19 cellular contexts compared by ENCODE assay signal in genomic region chr12:124238886-124239285, GRCh38. TPM values are rescaled to one million over a fixed set of nuclear protein-coding genes. Genes with fewer than 3 reads are reported as not detected.
DNase-seq lines count a peak whose midpoint lies in the region; ATAC-seq, FAIRE-seq and TF ChIP-seq lines count a peak whose summit lies in the region.
"Had no signal": no experiment of that assay in that cellular context is flagged by ENCODE, and none has a peak within 500 bp of the region (broad histone marks: within the 10 kb centered on the region; RNA-seq: fewer than 3 reads in every experiment).

No MANE protein-coding gene starts in this region.

- peaks cover 0 to under 1% of the 10 kb centered on the region in 2 donors for H3K9me3 ChIP-seq in duodenal mucosa (ENCODE audit: control insufficient read depth in 1 of 2, low read length in 2 of 2)
- no peaks in the 10 kb centered on the region for H3K9me3 ChIP-seq in mucosa of descending colon
- H3K9me3 ChIP-seq in small intestine (ENCODE audit: control insufficient read depth, low read depth), result no peaks in the 10 kb centered on the region

- peak overlapping the region; percentile 44 for H3K27ac ChIP-seq in duodenal mucosa (ENCODE audit: low read depth, low read length)
- peak overlapping the region; percentile 42 to 53 for H3K27ac ChIP-seq in small intestine (ENCODE audit: low read depth in 1 of 2, low read length in 1 of 2)
- H3K27ac ChIP-seq in brain microvascular endothelial cell, result no peak overlapping the region
- H3K27ac ChIP-seq: C4-2B, SK-N-MC had no signal

- no peak overlapping the region for H3K9ac ChIP-seq in duodenal mucosa (ENCODE audit: low read depth in 1 of 2, low read length in 2 of 2)

- in situ Hi-C loops in brain microvascular endothelial cell (cut with HindIII; ENCODE audit: low pct_ligation_motif_present, low sequenced_read_pairs), result no loop called here

- peak; percentile 39 for DNase-seq in LoVo (ENCODE audit: low spot score)
- DNase-seq in mucosa of descending colon, result peak in 2 of 3 donors; percentile 72 to 81
- DNase-seq in small intestine, result peak; percentile 97
- DNase-seq in NCI-H2171 treated with DMSO at 0.1 percent for 48 hours (lab: John Stamatoyannopoulos, UW), result no peak
- no peak for DNase-seq in lower leg skin (ENCODE audit: low spot score in 2 of 2)
- no peak for DNase-seq in brain microvascular endothelial cell
- no peak for DNase-seq in KG1 (lab: John Stamatoyannopoulos, UW)
- DNase-seq: DMS79 treated with DMSO at 0.1 percent for 48 hours, MG63, NCI-H1048, NCI-H1436, NCI-H1930, Right ventricle myocardium superior had no signal

- H3K36me3 ChIP-seq in duodenal mucosa (ENCODE audit: control insufficient read depth in 1 of 2, insufficient read depth in 2 of 2, low read length in 2 of 2) (no peaks in the 10 kb centered on the region), mucosa of descending colon (ENCODE audit: low read depth) (no peaks in the 10 kb centered on the region), small intestine (ENCODE audit: control insufficient read depth in 2 of 2, insufficient read depth in 2 of 2, low read length in 2 of 2) (no peaks in the 10 kb centered on the region), brain microvascular endothelial cell (replicated peaks) (no peaks in the 10 kb centered on the region)
- H3K36me3 ChIP-seq: MG63 had no signal

- no peak for FAIRE-seq in small intestine (lab: Jason Lieb, UNC)
- FAIRE-seq: H1 had no signal

- no peak for TF ChIP-seq POLR2A in lower leg skin (IDR thresholded peaks at IDR 0.05)

- H3K27me3 ChIP-seq in duodenal mucosa (ENCODE audit: control insufficient read depth in 1 of 2, insufficient read depth in 2 of 2, low read length in 2 of 2), result no peaks in the 10 kb centered on the region
- no peaks in the 10 kb centered on the region for H3K27me3 ChIP-seq in small intestine (ENCODE audit: control insufficient read depth in 2 of 2, insufficient read depth in 2 of 2, low read length in 2 of 2)
- no peaks in the 10 kb centered on the region for H3K27me3 ChIP-seq in brain microvascular endothelial cell (replicated peaks)
- H3K27me3 ChIP-seq: MG63 had no signal

- intact Hi-C loops in mucosa of descending colon (cut with DNase I, micrococcal nuclease) (no loop called here), lower leg skin (cut with DNase I; ENCODE audit: low total_unique reads) (no loop called here)

- peak overlapping the region in 1 of 2 donors; percentile 3 for H3K4me3 ChIP-seq in duodenal mucosa (ENCODE audit: low read depth in 1 of 2, low read length in 2 of 2)
- no peak overlapping the region for H3K4me3 ChIP-seq in mucosa of descending colon
- no peak overlapping the region for H3K4me3 ChIP-seq in small intestine (ENCODE audit: low read depth in 1 of 2, low read length in 2 of 2)
- no peak overlapping the region for H3K4me3 ChIP-seq in lower leg skin (ENCODE audit: low read depth, poor library complexity, severe bottlenecking)
- H3K4me3 ChIP-seq in brain microvascular endothelial cell (ENCODE audit: low read depth, low read length), result no peak overlapping the region
- H3K4me3 ChIP-seq: MG63, SK-N-MC had no signal

- TF ChIP-seq CTCF in mucosa of descending colon (IDR thresholded peaks at IDR 0.05), result no peak
- TF ChIP-seq CTCF in lower leg skin (IDR thresholded peaks at IDR 0.05), result no peak
- no peak for TF ChIP-seq CTCF in brain microvascular endothelial cell (IDR thresholded peaks at IDR 0.05; ENCODE audit: low read depth, low read length, missing control alignments)

- WGBS in small intestine, 3 donors, result 10 to 44% (median 17%) methylated on average over 4 of the region's 4 CpGs
- 58 to 68% methylated on average over 4 of the region's 4 CpGs for WGBS in lower leg skin, 2 donors

- H3K4me1 ChIP-seq in duodenal mucosa (ENCODE audit: control insufficient read depth in 1 of 2, insufficient read depth in 2 of 2, low read length in 2 of 2) (peaks cover 19 to 33% of the 10 kb centered on the region in 2 donors), mucosa of descending colon (ENCODE audit: low read depth) (peaks cover 21% of the 10 kb centered on the region), small intestine (ENCODE audit: control insufficient read depth in 2 of 2, insufficient read depth in 1 of 2, low read depth in 1 of 2, low read length in 1 of 2) (peaks cover 2 to 5% of the 10 kb centered on the region in 2 donors)

- ATAC-seq in mucosa of descending colon, result peak; percentile 96

RNA-seq across cellular contexts. Expression of gene RFLNA, which starts 56.0 kb away (rescaled TPM):
- 10 to 100 TPM; 18.0 to 74.5 (median 36.0) TPM for total RNA-seq in mucosa of descending colon
- 10 to 100 TPM; 15.9 to 36.7 (median 19.9) TPM for polyA plus RNA-seq in small intestine
- total RNA-seq in lower leg skin, result 1 to 10 TPM in 1 of 4 donors, under 1 TPM in 3; 0.72 to 1.6 (median 0.82) TPM
- total RNA-seq: NCI-H460, OCI-LY7 had no signal

Comparison
In these comparisons a context has a peak if more than half of its experiments do, and no peak if none do; other contexts are left out.
1. DNase-seq: peak in LoVo (single experiment), mucosa of descending colon (2 of 3) and small intestine (single experiment); none in NCI-H2171 treated with DMSO at 0.1 percent for 48 hours (single experiment), lower leg skin (0 of 2), brain microvascular endothelial cell (single experiment) and KG1 (single experiment).
2. RNA of gene RFLNA, which starts 56.0 kb away (total RNA-seq): 18.0 to 74.5 TPM in mucosa of descending colon; 0.72 to 1.6 TPM in lower leg skin; every median in the first group is over 4 times any median in the second.